1 cellular context compared by ENCODE assay signal in the genomic region with DNA sequence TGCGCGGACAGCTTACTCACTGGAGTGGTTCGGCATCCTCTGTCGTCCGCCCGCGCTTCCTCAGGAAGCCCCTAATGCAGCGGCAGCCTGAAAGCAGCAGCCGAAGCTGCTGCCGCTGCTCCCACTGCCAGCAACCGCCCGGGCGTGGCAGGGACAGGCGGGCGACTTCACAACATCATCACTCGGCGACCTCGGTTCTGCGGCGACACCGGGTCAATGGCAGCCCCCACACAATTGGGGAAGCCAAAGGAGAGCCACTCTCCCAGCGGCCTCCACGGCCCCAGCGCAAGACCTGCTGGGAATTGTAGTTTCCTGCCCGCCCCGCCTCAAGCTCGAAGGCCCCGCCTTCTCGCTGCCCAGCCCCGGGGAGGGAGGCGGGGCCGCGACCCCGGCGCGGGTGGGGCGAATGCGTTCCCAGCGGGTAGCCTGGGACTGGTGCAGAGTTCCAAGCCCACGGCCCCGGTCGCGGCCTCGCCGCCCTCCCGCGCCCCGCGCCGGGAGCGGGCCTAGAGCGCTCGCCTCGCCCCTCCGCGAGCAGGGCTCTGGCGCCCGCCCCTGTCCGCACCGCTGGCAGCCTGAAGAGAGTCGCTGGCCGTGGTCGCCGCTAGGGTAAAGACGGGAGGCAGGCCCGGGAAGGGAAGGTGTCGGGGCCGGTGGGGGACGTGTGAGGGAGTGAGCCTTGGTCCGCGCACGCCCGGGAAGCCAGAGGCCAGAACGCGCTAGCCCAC.
A peak's percentile ranks its signal among the peaks of the same experiment; 100 is the strongest.
TF ChIP-seq lines count a peak whose summit lies in the region.

A gene with protein sequence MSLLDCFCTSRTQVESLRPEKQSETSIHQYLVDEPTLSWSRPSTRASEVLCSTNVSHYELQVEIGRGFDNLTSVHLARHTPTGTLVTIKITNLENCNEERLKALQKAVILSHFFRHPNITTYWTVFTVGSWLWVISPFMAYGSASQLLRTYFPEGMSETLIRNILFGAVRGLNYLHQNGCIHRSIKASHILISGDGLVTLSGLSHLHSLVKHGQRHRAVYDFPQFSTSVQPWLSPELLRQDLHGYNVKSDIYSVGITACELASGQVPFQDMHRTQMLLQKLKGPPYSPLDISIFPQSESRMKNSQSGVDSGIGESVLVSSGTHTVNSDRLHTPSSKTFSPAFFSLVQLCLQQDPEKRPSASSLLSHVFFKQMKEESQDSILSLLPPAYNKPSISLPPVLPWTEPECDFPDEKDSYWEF (plus strand): TSS at position 411 of the 728 bp plus-strand sequence. CDS start 3,101 bp downstream, outside the sequence.
A gene with protein sequence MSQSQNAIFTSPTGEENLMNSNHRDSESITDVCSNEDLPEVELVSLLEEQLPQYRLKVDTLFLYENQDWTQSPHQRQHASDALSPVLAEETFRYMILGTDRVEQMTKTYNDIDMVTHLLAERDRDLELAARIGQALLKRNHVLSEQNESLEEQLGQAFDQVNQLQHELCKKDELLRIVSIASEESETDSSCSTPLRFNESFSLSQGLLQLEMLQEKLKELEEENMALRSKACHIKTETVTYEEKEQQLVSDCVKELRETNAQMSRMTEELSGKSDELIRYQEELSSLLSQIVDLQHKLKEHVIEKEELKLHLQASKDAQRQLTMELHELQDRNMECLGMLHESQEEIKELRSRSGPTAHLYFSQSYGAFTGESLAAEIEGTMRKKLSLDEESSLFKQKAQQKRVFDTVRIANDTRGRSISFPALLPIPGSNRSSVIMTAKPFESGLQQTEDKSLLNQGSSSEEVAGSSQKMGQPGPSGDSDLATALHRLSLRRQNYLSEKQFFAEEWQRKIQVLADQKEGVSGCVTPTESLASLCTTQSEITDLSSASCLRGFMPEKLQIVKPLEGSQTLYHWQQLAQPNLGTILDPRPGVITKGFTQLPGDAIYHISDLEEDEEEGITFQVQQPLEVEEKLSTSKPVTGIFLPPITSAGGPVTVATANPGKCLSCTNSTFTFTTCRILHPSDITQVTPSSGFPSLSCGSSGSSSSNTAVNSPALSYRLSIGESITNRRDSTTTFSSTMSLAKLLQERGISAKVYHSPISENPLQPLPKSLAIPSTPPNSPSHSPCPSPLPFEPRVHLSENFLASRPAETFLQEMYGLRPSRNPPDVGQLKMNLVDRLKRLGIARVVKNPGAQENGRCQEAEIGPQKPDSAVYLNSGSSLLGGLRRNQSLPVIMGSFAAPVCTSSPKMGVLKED (minus strand): TSS at position 129 of the 728 bp plus-strand sequence. CDS start 30,951 bp downstream, outside the sequence.

TF ChIP-seq in HepG2, 621 proteins besides CTCF, POLR2A, EP300 and RAD21 (continued from another document and continues in another):
- TF ChIP-seq, protein P1, sequence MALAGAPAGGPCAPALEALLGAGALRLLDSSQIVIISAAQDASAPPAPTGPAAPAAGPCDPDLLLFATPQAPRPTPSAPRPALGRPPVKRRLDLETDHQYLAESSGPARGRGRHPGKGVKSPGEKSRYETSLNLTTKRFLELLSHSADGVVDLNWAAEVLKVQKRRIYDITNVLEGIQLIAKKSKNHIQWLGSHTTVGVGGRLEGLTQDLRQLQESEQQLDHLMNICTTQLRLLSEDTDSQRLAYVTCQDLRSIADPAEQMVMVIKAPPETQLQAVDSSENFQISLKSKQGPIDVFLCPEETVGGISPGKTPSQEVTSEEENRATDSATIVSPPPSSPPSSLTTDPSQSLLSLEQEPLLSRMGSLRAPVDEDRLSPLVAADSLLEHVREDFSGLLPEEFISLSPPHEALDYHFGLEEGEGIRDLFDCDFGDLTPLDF (CRISPR knock-in tag; IDR thresholded peaks at IDR 0.05) = peak; percentile 54; the same call in 1 of the 2 replicates
- TF ChIP-seq HMGA1 (CRISPR knock-in tag; conservative IDR thresholded peaks at IDR 0.05) = no peak
- TF ChIP-seq, protein P2, sequence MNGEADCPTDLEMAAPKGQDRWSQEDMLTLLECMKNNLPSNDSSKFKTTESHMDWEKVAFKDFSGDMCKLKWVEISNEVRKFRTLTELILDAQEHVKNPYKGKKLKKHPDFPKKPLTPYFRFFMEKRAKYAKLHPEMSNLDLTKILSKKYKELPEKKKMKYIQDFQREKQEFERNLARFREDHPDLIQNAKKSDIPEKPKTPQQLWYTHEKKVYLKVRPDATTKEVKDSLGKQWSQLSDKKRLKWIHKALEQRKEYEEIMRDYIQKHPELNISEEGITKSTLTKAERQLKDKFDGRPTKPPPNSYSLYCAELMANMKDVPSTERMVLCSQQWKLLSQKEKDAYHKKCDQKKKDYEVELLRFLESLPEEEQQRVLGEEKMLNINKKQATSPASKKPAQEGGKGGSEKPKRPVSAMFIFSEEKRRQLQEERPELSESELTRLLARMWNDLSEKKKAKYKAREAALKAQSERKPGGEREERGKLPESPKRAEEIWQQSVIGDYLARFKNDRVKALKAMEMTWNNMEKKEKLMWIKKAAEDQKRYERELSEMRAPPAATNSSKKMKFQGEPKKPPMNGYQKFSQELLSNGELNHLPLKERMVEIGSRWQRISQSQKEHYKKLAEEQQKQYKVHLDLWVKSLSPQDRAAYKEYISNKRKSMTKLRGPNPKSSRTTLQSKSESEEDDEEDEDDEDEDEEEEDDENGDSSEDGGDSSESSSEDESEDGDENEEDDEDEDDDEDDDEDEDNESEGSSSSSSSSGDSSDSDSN (CRISPR knock-in tag; IDR thresholded peaks at IDR 0.05) = peak; percentile 96
- peak in 1 of 2 experiments; percentile 89; a peak in 2 of 4 replicates for TF ChIP-seq KLF16 (CRISPR knock-in tag; IDR thresholded peaks at IDR 0.05)
- peak; percentile 94 for TF ChIP-seq TARDBP (CRISPR knock-in tag; IDR thresholded peaks at IDR 0.05)
- TF ChIP-seq ZNF737 (CRISPR knock-in tag; IDR thresholded peaks at IDR 0.05; ENCODE audit: borderline replicate concordance) = no peak
- TF ChIP-seq ZNF441 (CRISPR knock-in tag; IDR thresholded peaks at IDR 0.05; ENCODE audit: borderline replicate concordance) = peak; percentile 66
- TF ChIP-seq ZNF468 (CRISPR knock-in tag; IDR thresholded peaks at IDR 0.05) = 0 out of 2 replicates have a peak, but pooled peaks have one; percentile 24
- no peak for TF ChIP-seq NONO (IDR thresholded peaks at IDR 0.05)
- peak; percentile 96 for TF ChIP-seq NONO (CRISPR knock-in tag; conservative IDR thresholded peaks at IDR 0.05)
- peak; percentile 94; the same call in 1 of the 2 replicates for TF ChIP-seq KDM5A (IDR thresholded peaks at IDR 0.05; ENCODE audit: borderline replicate concordance, low read length)
- peak; percentile 90 for TF ChIP-seq YEATS2 (CRISPR knock-in tag; IDR thresholded peaks at IDR 0.05; ENCODE audit: borderline replicate concordance)
- TF ChIP-seq ZNF256 (CRISPR knock-in tag; conservative IDR thresholded peaks at IDR 0.05) = peak; percentile 83
- peak; percentile 79; the same call in 1 of the 2 replicates for TF ChIP-seq ARNT2 (CRISPR knock-in tag; IDR thresholded peaks at IDR 0.05; ENCODE audit: low read depth)
- TF ChIP-seq, protein P3, sequence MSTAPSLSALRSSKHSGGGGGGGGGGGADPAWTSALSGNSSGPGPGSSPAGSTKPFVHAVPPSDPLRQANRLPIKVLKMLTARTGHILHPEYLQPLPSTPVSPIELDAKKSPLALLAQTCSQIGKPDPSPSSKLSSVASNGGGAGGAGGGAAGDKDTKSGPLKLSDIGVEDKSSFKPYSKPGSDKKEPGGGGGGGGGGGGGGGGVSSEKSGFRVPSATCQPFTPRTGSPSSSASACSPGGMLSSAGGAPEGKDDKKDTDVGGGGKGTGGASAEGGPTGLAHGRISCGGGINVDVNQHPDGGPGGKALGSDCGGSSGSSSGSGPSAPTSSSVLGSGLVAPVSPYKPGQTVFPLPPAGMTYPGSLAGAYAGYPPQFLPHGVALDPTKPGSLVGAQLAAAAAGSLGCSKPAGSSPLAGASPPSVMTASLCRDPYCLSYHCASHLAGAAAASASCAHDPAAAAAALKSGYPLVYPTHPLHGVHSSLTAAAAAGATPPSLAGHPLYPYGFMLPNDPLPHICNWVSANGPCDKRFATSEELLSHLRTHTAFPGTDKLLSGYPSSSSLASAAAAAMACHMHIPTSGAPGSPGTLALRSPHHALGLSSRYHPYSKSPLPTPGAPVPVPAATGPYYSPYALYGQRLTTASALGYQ (CRISPR knock-in tag; IDR thresholded peaks at IDR 0.05) = peak; percentile 51
- TF ChIP-seq HOXA9 (CRISPR knock-in tag; IDR thresholded peaks at IDR 0.05; ENCODE audit: borderline replicate concordance) = peak; percentile 85
- TF ChIP-seq ZNF232 (CRISPR knock-in tag; IDR thresholded peaks at IDR 0.05; ENCODE audit: borderline replicate concordance) = no peak; the same call in 1 of the 2 replicates
- peak; percentile 74; the same call in 1 of the 2 replicates for TF ChIP-seq ZNF12 (CRISPR knock-in tag; IDR thresholded peaks at IDR 0.05)
- peak; percentile 98 for TF ChIP-seq POLR2AphosphoS5 (IDR thresholded peaks at IDR 0.05; ENCODE audit: low read depth, low read length)
- peak; percentile 84; the same call in 1 of the 2 replicates for TF ChIP-seq KAT7 (CRISPR knock-in tag; IDR thresholded peaks at IDR 0.05; ENCODE audit: borderline replicate concordance)
- peak; percentile 88; the same call in 1 of the 2 replicates for TF ChIP-seq MTA1 (CRISPR knock-in tag; IDR thresholded peaks at IDR 0.05; ENCODE audit: borderline replicate concordance)
- peak; percentile 81 for TF ChIP-seq TSC22D2 (CRISPR knock-in tag; IDR thresholded peaks at IDR 0.05; ENCODE audit: borderline replicate concordance)
- no peak for TF ChIP-seq ATRX (CRISPR knock-in tag; IDR thresholded peaks at IDR 0.05; ENCODE audit: borderline replicate concordance)
- peak; percentile 62; the same call in 1 of the 2 replicates for TF ChIP-seq ZNF354B (CRISPR knock-in tag; IDR thresholded peaks at IDR 0.05)
- TF ChIP-seq ZNF564 (CRISPR knock-in tag; IDR thresholded peaks at IDR 0.05) = no peak; the same call in none of the 2 replicates
- TF ChIP-seq ZNF776 (CRISPR knock-in tag; IDR thresholded peaks at IDR 0.05) = peak; percentile 43
- TF ChIP-seq PHF21A (CRISPR knock-in tag; IDR thresholded peaks at IDR 0.05) = peak; percentile 51; the same call in 1 of the 2 replicates
- peak; percentile 96; the same call in 1 of the 2 replicates for TF ChIP-seq KMT2A (CRISPR knock-in tag; IDR thresholded peaks at IDR 0.05)
- TF ChIP-seq, protein P4, sequence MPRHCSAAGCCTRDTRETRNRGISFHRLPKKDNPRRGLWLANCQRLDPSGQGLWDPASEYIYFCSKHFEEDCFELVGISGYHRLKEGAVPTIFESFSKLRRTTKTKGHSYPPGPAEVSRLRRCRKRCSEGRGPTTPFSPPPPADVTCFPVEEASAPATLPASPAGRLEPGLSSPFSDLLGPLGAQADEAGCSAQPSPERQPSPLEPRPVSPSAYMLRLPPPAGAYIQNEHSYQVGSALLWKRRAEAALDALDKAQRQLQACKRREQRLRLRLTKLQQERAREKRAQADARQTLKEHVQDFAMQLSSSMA (CRISPR knock-in tag; IDR thresholded peaks at IDR 0.05) = peak; percentile 84
- TF ChIP-seq, protein P5, sequence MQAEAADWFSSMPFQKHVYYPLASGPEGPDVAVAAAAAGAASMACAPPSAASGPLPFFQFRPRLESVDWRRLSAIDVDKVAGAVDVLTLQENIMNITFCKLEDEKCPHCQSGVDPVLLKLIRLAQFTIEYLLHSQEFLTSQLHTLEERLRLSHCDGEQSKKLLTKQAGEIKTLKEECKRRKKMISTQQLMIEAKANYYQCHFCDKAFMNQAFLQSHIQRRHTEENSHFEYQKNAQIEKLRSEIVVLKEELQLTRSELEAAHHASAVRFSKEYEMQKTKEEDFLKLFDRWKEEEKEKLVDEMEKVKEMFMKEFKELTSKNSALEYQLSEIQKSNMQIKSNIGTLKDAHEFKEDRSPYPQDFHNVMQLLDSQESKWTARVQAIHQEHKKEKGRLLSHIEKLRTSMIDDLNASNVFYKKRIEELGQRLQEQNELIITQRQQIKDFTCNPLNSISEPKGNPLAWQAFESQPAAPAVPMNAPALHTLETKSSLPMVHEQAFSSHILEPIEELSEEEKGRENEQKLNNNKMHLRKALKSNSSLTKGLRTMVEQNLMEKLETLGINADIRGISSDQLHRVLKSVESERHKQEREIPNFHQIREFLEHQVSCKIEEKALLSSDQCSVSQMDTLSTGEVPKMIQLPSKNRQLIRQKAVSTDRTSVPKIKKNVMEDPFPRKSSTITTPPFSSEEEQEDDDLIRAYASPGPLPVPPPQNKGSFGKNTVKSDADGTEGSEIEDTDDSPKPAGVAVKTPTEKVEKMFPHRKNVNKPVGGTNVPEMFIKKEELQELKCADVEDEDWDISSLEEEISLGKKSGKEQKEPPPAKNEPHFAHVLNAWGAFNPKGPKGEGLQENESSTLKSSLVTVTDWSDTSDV (CRISPR knock-in tag; IDR thresholded peaks at IDR 0.05) = no peak
- 0 out of 2 replicates have a peak, but pooled peaks have one; percentile 59 for TF ChIP-seq ZSCAN12 (CRISPR knock-in tag; IDR thresholded peaks at IDR 0.05)
- TF ChIP-seq TRIM24 (CRISPR knock-in tag; IDR thresholded peaks at IDR 0.05) = no peak
- TF ChIP-seq ZSCAN30 (CRISPR knock-in tag; IDR thresholded peaks at IDR 0.05) = peak; percentile 90; the same call in 1 of the 2 replicates
- TF ChIP-seq MXI1 (IDR thresholded peaks at IDR 0.05; ENCODE audit: borderline replicate concordance, low read depth, low read length) = peak; percentile 94
- TF ChIP-seq, protein P6, sequence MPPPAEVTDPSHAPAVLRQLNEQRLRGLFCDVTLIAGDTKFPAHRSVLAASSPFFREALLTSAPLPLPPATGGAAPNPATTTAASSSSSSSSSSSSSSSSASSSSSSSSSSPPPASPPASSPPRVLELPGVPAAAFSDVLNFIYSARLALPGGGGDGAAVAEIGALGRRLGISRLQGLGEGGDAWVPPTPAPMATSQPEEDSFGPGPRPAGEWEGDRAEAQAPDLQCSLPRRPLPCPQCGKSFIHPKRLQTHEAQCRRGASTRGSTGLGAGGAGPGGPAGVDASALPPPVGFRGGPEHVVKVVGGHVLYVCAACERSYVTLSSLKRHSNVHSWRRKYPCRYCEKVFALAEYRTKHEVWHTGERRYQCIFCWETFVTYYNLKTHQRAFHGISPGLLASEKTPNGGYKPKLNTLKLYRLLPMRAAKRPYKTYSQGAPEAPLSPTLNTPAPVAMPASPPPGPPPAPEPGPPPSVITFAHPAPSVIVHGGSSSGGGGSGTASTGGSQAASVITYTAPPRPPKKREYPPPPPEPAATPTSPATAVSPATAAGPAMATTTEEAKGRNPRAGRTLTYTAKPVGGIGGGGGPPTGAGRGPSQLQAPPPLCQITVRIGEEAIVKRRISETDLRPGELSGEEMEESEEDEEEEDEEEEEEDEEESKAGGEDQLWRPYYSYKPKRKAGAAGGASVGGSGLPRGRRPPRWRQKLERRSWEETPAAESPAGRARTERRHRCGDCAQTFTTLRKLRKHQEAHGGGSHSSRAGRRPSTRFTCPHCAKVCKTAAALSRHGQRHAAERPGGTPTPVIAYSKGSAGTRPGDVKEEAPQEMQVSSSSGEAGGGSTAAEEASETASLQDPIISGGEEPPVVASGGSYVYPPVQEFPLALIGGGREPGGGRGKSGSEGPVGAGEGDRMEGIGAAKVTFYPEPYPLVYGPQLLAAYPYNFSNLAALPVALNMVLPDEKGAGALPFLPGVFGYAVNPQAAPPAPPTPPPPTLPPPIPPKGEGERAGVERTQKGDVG (CRISPR knock-in tag; IDR thresholded peaks at IDR 0.05; ENCODE audit: borderline replicate concordance) = peak; percentile 32; the same call in 1 of the 2 replicates
- TF ChIP-seq ZNF484 (CRISPR knock-in tag; IDR thresholded peaks at IDR 0.05; ENCODE audit: borderline replicate concordance, low read depth) = 0 out of 2 replicates have a peak, but pooled peaks have one; percentile 8
- TF ChIP-seq, protein P7, sequence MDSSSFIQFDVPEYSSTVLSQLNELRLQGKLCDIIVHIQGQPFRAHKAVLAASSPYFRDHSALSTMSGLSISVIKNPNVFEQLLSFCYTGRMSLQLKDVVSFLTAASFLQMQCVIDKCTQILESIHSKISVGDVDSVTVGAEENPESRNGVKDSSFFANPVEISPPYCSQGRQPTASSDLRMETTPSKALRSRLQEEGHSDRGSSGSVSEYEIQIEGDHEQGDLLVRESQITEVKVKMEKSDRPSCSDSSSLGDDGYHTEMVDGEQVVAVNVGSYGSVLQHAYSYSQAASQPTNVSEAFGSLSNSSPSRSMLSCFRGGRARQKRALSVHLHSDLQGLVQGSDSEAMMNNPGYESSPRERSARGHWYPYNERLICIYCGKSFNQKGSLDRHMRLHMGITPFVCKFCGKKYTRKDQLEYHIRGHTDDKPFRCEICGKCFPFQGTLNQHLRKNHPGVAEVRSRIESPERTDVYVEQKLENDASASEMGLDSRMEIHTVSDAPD (CRISPR knock-in tag; IDR thresholded peaks at IDR 0.05) = no peak
- TF ChIP-seq ZNF883 (CRISPR knock-in tag; IDR thresholded peaks at IDR 0.05; ENCODE audit: not compliant biosample characterization) = no peak
